In genomic region chr14:93430319-93430801, GRCh38 we compare ENCODE assay signal across 10 cellular contexts. TPM values are rescaled to one million over a fixed set of nuclear protein-coding genes. Genes with fewer than 3 reads are reported as not detected.
DNase-seq lines count a peak whose midpoint lies in the region; ATAC-seq, FAIRE-seq and TF ChIP-seq lines count a peak whose summit lies in the region.
"Had no signal": no experiment of that assay in that cellular context is flagged by ENCODE, and none has a peak within 500 bp of the region (broad histone marks: within the 10 kb centered on the region; RNA-seq: fewer than 3 reads in every experiment).

No MANE protein-coding gene starts in this region.

- POLR2A ChIA-PET in A673 (lab: Charles Lee; ENCODE audit: low non-redundant PET) (no interaction called here), PC-3 (lab: Charles Lee; ENCODE audit: unreplicated experiment) (no interaction called here)

- no peak overlapping the region for H3K4me2 ChIP-seq in PC-3 (ENCODE audit: low read length)

- ATAC-seq in left colon (no peak), PC-3 (no peak), GM19455 (IDR thresholded peaks at IDR 0.05; ENCODE audit: unreplicated experiment) (no peak)

- H4K20me1 ChIP-seq in PC-3 (ENCODE audit: low read length), result no peaks in the 10 kb centered on the region

- H3K4me1 ChIP-seq in A673 (ENCODE audit: insufficient read depth, low read length, poor library complexity, severe bottlenecking), result no peaks in the 10 kb centered on the region
- H3K4me1 ChIP-seq in kidney (ENCODE audit: control insufficient read depth in 1 of 2, insufficient read depth in 1 of 2, low read depth in 1 of 2, low read length in 2 of 2), result peaks cover 0 to 4% of the 10 kb centered on the region in 2 donors
- no peaks in the 10 kb centered on the region for H3K4me1 ChIP-seq in PC-3 (ENCODE audit: insufficient read depth, low read length)
- H3K4me1 ChIP-seq: HAP-1 had no signal

- no peak overlapping the region for H2AFZ ChIP-seq in PC-3 (ENCODE audit: low read length)

- no TSS peak for BruUV-seq in A673 (replicated peaks; lab: Mats Ljungman, UMichigan)
- no TSS peak for BruUV-seq in PC-3 (replicated peaks; lab: Mats Ljungman, UMichigan)

- intact Hi-C loops in A673 (cut with micrococcal nuclease; ENCODE audit: unreplicated experiment), result no loop called here
- intact Hi-C loops in kidney (cut with DNase I), result no loop called here
- intact Hi-C loops in left colon (cut with DNase I, micrococcal nuclease), result no loop called here
- intact Hi-C loops in PC-3 (cut with micrococcal nuclease), result no loop called here

- H3K27me3 ChIP-seq in A673 (replicated peaks; ENCODE audit: insufficient read depth, low read depth, low read length, poor library complexity) (peaks cover 66% of the 10 kb centered on the region), PC-3 (ENCODE audit: low read length) (peaks cover 48% of the 10 kb centered on the region)

- H3K9ac ChIP-seq in kidney (ENCODE audit: low read length in 2 of 2) (no peak overlapping the region), PC-3 (ENCODE audit: low read length) (no peak overlapping the region)

- peak overlapping the region; percentile 26 for H3K4me3 ChIP-seq in A673 (ENCODE audit: low read depth, low read length, poor library complexity, severe bottlenecking)
- peak overlapping the region; percentile 25 to 31 for H3K4me3 ChIP-seq in kidney (ENCODE audit: low read length in 2 of 2)
- H3K4me3 ChIP-seq in PC-3 (ENCODE audit: low read length), result no peak overlapping the region
- H3K4me3 ChIP-seq: HAP-1 had no signal

- no peaks in the 10 kb centered on the region for H3K79me2 ChIP-seq in PC-3 (ENCODE audit: low read length)

- H3K9me3 ChIP-seq in A673 (ENCODE audit: low read depth, low read length, poor library complexity, severe bottlenecking) (peaks cover 6% of the 10 kb centered on the region), kidney (ENCODE audit: control insufficient read depth in 1 of 2, low read length in 2 of 2) (peaks cover 0 to 6% of the 10 kb centered on the region in 2 donors), PC-3 (ENCODE audit: low read length) (peaks cover 6% of the 10 kb centered on the region; the same call in 1 of the 2 replicates)
- H3K9me3 ChIP-seq: HAP-1 had no signal

- DNase-seq in A673 (ENCODE audit: low spot score), result peak; percentile 26
- peak; percentile 87 for DNase-seq in NCI-H1694 treated with DMSO at 0.1 percent for 48 hours (lab: John Stamatoyannopoulos, UW)
- no peak for DNase-seq in kidney
- DNase-seq in left colon, result no peak
- DNase-seq in PC-3, result no peak
- no peak for DNase-seq in HCEC 1CT

- no peak overlapping the region for H3K27ac ChIP-seq in A673 (ENCODE audit: low read depth, low read length, poor library complexity, severe bottlenecking)
- peak overlapping the region; percentile 59 for H3K27ac ChIP-seq in angular gyrus (ENCODE audit: low read depth, low read length)
- H3K27ac ChIP-seq in kidney (ENCODE audit: low read depth in 2 of 2, low read length in 2 of 2), result no peak overlapping the region
- H3K27ac ChIP-seq in PC-3 (ENCODE audit: low read length), result no peak overlapping the region
- H3K27ac ChIP-seq: C4-2B had no signal

- H3K9me2 ChIP-seq in PC-3 (replicated peaks; ENCODE audit: low read length), result no peaks in the 10 kb centered on the region

- H3F3A ChIP-seq in PC-3 (ENCODE audit: low read length, unreplicated experiment), result no peaks in the 10 kb centered on the region

- CTCF ChIA-PET in A673 (lab: Charles Lee), result no interaction called here
- CTCF ChIA-PET in PC-3 (lab: Charles Lee), result no interaction called here

- no peak for FAIRE-seq in kidney (lab: Jason Lieb, UNC)

- no peak for TF ChIP-seq CTCF in A673 (conservative IDR thresholded peaks at IDR 0.05; ENCODE audit: low read depth, low read length)
- no peak for TF ChIP-seq CTCF in kidney (IDR thresholded peaks at IDR 0.05; ENCODE audit: borderline replicate concordance, extremely low read depth, insufficient read depth)
- TF ChIP-seq CTCF in PC-3 (conservative IDR thresholded peaks at IDR 0.05; ENCODE audit: low read depth, low read length), result no peak

- H3K36me3 ChIP-seq in A673 (ENCODE audit: insufficient read depth, low read length, poor library complexity, severe bottlenecking) (no peaks in the 10 kb centered on the region), kidney (ENCODE audit: control insufficient read depth in 1 of 2, insufficient read depth in 2 of 2, low read length in 2 of 2) (no peaks in the 10 kb centered on the region), PC-3 (ENCODE audit: low read depth, low read length) (no peaks in the 10 kb centered on the region)
- H3K36me3 ChIP-seq: HAP-1 had no signal

RNA-seq across cellular contexts. Expression of gene UNC79, which starts 0.4 kb away (rescaled TPM):
- total RNA-seq in A673 (2021), result 0.15 and 0.33 TPM in 2 replicates
- 0.79 TPM for total RNA-seq in kidney
- polyA plus RNA-seq in kidney (ENCODE audit: insufficient read depth, low read depth, low replicate concordance), result 0.56 TPM
- total RNA-seq in left colon, result under 1 TPM; 0.08 to 0.09 TPM
- total RNA-seq in PC-3 (2014; rRNA removed), result not detected in 2 replicates

Comparison
In these comparisons a context has a peak if more than half of its experiments do, and no peak if none do; other contexts are left out.
1. DNase-seq: peak in A673 (single experiment) and NCI-H1694 treated with DMSO at 0.1 percent for 48 hours (single experiment); none in kidney (single experiment), left colon (0 of 2), PC-3 (single experiment) and HCEC 1CT (single experiment).